Comparison of ENCODE assay signal across 28 cellular contexts in the genomic region with DNA sequence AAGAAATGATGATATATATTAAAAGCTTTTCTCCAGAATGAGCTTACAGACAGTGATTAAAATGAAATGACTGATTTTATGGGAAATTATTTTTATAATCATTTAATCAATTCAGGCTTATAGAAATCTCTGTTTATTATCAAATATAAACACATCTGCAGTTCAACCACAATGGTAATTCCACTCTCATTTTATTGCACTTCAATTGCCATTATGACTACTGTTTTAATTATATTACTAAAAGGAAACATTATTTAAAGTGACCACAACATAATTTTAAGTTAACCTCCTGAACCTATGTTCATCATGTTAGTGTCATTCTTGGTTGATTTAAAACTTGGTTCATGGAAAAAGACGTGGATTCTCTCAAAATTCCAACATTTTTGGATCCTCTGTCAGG.
"Had no signal": no experiment of that assay in that cellular context is flagged by ENCODE, and none has a peak within 500 bp of the region (broad histone marks: within the 10 kb centered on the region; RNA-seq: fewer than 3 reads in every experiment).

No MANE protein-coding gene starts in this region.

- DNase-seq: colonic mucosa; cortex of kidney; dermis blood vessel endothelial cell; dorsolateral prefrontal cortex; effector CD4-positive, alpha-beta T cell; effector CD8-positive, alpha-beta T cell; effector memory CD4-positive, alpha-beta T cell; effector memory CD8-positive, alpha-beta T cell; endodermal cell; erythroblast; esophagus squamous epithelium; foreskin fibroblast; foreskin keratinocyte; foreskin melanocyte; gastrocnemius medialis; glutamatergic neuron; head of caudate nucleus; heart left ventricle; heart right ventricle had no signal

- H3K27me3 ChIP-seq: colonic mucosa, dorsolateral prefrontal cortex, esophagus muscularis mucosa, esophagus squamous epithelium, foreskin keratinocyte, gastrocnemius medialis, gastroesophageal sphincter, heart left ventricle, heart right ventricle, hepatocyte had no signal

- H3K4me3 ChIP-seq: colonic mucosa, coronary artery, dorsolateral prefrontal cortex, esophagus muscularis mucosa, esophagus squamous epithelium, gastrocnemius medialis, gastroesophageal sphincter, heart left ventricle, heart right ventricle, hepatocyte had no signal

- H3K36me3 ChIP-seq: colonic mucosa, esophagus muscularis mucosa, esophagus squamous epithelium, gastrocnemius medialis, gastroesophageal sphincter, heart left ventricle, heart right ventricle had no signal

- H3K27ac ChIP-seq: colonic mucosa, coronary artery, dorsolateral prefrontal cortex, epithelial cell of prostate, esophagus muscularis mucosa, esophagus squamous epithelium, foreskin keratinocyte, gastrocnemius medialis, gastroesophageal sphincter, heart left ventricle, heart right ventricle, hepatocyte had no signal

- H3K4me2 ChIP-seq: hepatocyte had no signal

- H2AFZ ChIP-seq: hepatocyte had no signal

- H3K4me1 ChIP-seq: colonic mucosa, esophagus muscularis mucosa, esophagus squamous epithelium, foreskin keratinocyte, gastrocnemius medialis, gastroesophageal sphincter, heart left ventricle, heart right ventricle had no signal

- H3K9me3 ChIP-seq: colonic mucosa, esophagus muscularis mucosa, esophagus squamous epithelium, gastrocnemius medialis, gastroesophageal sphincter had no signal

- ATAC-seq: effector memory CD8-positive, alpha-beta T cell; esophagus mucosa; foreskin keratinocyte; gastrocnemius medialis; gastroesophageal sphincter; heart left ventricle; heart right ventricle had no signal

- H3K79me2 ChIP-seq: hepatocyte had no signal

- FAIRE-seq: endometrium, endothelial cell of umbilical vein, frontal cortex had no signal
